Comparison of ENCODE assay signal across 10 cellular contexts in genomic region chr6:5665173-5665572, GRCh38.
DNase-seq lines count a peak whose midpoint lies in the region; ATAC-seq and TF ChIP-seq lines count a peak whose summit lies in the region.
"Had no signal": no experiment of that assay in that cellular context is flagged by ENCODE, and none has a peak within 500 bp of the region (broad histone marks: within the 10 kb centered on the region; RNA-seq: fewer than 3 reads in every experiment).

No MANE protein-coding gene starts in this region.

- no peak overlapping the region for H2BK120ac ChIP-seq in H9 (ENCODE audit: low read depth, low read length, poor library complexity, severe bottlenecking)

- H3K4me3 ChIP-seq in DND-41 (ENCODE audit: low read depth in 1 of 2, low read length in 2 of 2): no peak overlapping the region
- H3K4me3 ChIP-seq: ascending aorta had no signal

- ATAC-seq in DND-41 (ENCODE audit: insufficient read depth, low read depth): peak; percentile 54
- no peak for ATAC-seq in GM21515 (IDR thresholded peaks at IDR 0.05; ENCODE audit: unreplicated experiment)

- no peak overlapping the region for H2BK15ac ChIP-seq in H9 (ENCODE audit: low read depth, low read length)

- no peaks in the 10 kb centered on the region for H3K79me1 ChIP-seq in H9 (ENCODE audit: insufficient read depth, low read depth, low read length, poor library complexity, severe bottlenecking)

- H3K27me3 Mint-ChIP-seq in H9 (ENCODE audit: low read depth) (no peaks in the 10 kb centered on the region), glutamatergic neuron (ENCODE audit: unreplicated experiment) (no peaks in the 10 kb centered on the region)

- no CpG with 5 or more reads among the region's 8 CpGs for WGBS in H9 (ENCODE audit: extremely low coverage, insufficient read length, low lambda C conversion rate)

- no peak overlapping the region for H3K9ac ChIP-seq in DND-41 (ENCODE audit: low read depth, low read length)
- H3K9ac ChIP-seq in H9 (ENCODE audit: extremely low read depth, insufficient read length, low read length): no peak overlapping the region

- H2BK20ac ChIP-seq in H9 (ENCODE audit: low read depth, low read length, poor library complexity, severe bottlenecking): no peak overlapping the region

- no peaks in the 10 kb centered on the region for H3K27me3 ChIP-seq in DND-41 (ENCODE audit: insufficient read depth, low read length, poor library complexity)
- no peaks in the 10 kb centered on the region for H3K27me3 ChIP-seq in H9 (ENCODE audit: insufficient read depth, low read length)
- H3K27me3 ChIP-seq: ascending aorta had no signal

- no peak overlapping the region for H2AK5ac ChIP-seq in H9 (ENCODE audit: insufficient read length, low read length)

- no peaks in the 10 kb centered on the region for H3K9me3 ChIP-seq in DND-41 (ENCODE audit: insufficient read depth, low read length, severe bottlenecking)
- H3K9me3 ChIP-seq in H9 (ENCODE audit: control insufficient read depth, low read depth, low read length): no peaks in the 10 kb centered on the region
- H3K9me3 ChIP-seq: ascending aorta had no signal

- no peaks in the 10 kb centered on the region for H3K23me2 ChIP-seq in H9 (ENCODE audit: insufficient read length, low read depth, low read length, poor library complexity, severe bottlenecking)

- H2BK5ac ChIP-seq in H9 (ENCODE audit: insufficient read length, low read length): no peak overlapping the region

- H3K36me3 Mint-ChIP-seq in H9 (ENCODE audit: insufficient read depth in 1 of 3, low read depth in 3 of 3) (no peaks in the 10 kb centered on the region; a peak in 1 of 7 replicates), glutamatergic neuron (ENCODE audit: unreplicated experiment) (no peaks in the 10 kb centered on the region)

- H3K79me2 ChIP-seq in DND-41 (ENCODE audit: insufficient read depth, low read length) (no peaks in the 10 kb centered on the region), H9 (ENCODE audit: insufficient read depth, low read length) (no peaks in the 10 kb centered on the region)

- H3K23ac ChIP-seq in H9 (ENCODE audit: insufficient read length, low read depth, low read length): no peak overlapping the region

- H4K5ac ChIP-seq in H9 (ENCODE audit: insufficient read length, low read depth, low read length): no peak overlapping the region

- H3K4me3 Mint-ChIP-seq in H9 (no peak overlapping the region), glutamatergic neuron (ENCODE audit: unreplicated experiment) (no peak overlapping the region)

- H3K9me3 Mint-ChIP-seq in H9: no peaks in the 10 kb centered on the region
- peaks cover 6% of the 10 kb centered on the region for H3K9me3 Mint-ChIP-seq in glutamatergic neuron (ENCODE audit: unreplicated experiment)

- DNase-seq in DND-41 (peak; percentile 59), H9 (no peak), glutamatergic neuron (no peak), GOT3 (lab: John Stamatoyannopoulos, UW) (no peak), GM20000 (ENCODE audit: low spot score) (no peak), ureter (ENCODE audit: low spot score) (no peak)
- DNase-seq in activated CD4-positive, CD25-positive, alpha-beta regulatory T cell treated with anti-CD3 and anti-CD28 coated beads, Interleukin-2, amount 50 U/mL, for 72 hours: peak; percentile 32
- DNase-seq: hypothalamus had no signal

- no peak overlapping the region for H3T11ph ChIP-seq in H9 (ENCODE audit: low read length)

- no peak overlapping the region for H3K4ac ChIP-seq in H9 (ENCODE audit: low read depth, low read length)

- H4K20me1 ChIP-seq in DND-41 (ENCODE audit: insufficient read depth, low read length): peaks cover 27% of the 10 kb centered on the region
- no peaks in the 10 kb centered on the region for H4K20me1 ChIP-seq in H9 (ENCODE audit: control insufficient read depth, insufficient read depth, insufficient read length)

- no peaks in the 10 kb centered on the region for H3K36me3 ChIP-seq in DND-41 (ENCODE audit: insufficient read depth, low read length)
- H3K36me3 ChIP-seq: ascending aorta had no signal

- H3K14ac ChIP-seq in H9 (ENCODE audit: insufficient read depth, low read length): no peak overlapping the region

- no peak overlapping the region for H2BK12ac ChIP-seq in H9 (ENCODE audit: insufficient read length, low read depth, low read length)

- H4K8ac ChIP-seq in H9 (replicated peaks; ENCODE audit: insufficient read length, low read depth, low read length): no peak overlapping the region

- no peak overlapping the region for H4K91ac ChIP-seq in H9 (ENCODE audit: insufficient read length, low read depth, low read length)

- H3K56ac ChIP-seq in H9 (ENCODE audit: insufficient read length, low read depth, low read length): no peak overlapping the region

- TF ChIP-seq CTCF in DND-41 (IDR thresholded peaks at IDR 0.05; ENCODE audit: borderline replicate concordance, extremely low read depth, low read length, poor library complexity, severe bottlenecking) (no peak), H9 (conservative IDR thresholded peaks at IDR 0.05) (no peak), glutamatergic neuron (IDR thresholded peaks at IDR 0.05; ENCODE audit: partially characterized antibody, unreplicated experiment) (no peak), GM20000 (IDR thresholded peaks at IDR 0.05; ENCODE audit: extremely low read depth, missing control alignments) (no peak)

- H3K4me1 ChIP-seq in DND-41 (ENCODE audit: insufficient read depth, low read length) (peaks cover 48% of the 10 kb centered on the region), H9 (ENCODE audit: insufficient read depth, low read length) (no peaks in the 10 kb centered on the region; the same call in 1 of the 2 replicates)
- H3K4me1 ChIP-seq: ascending aorta had no signal

- peaks cover 15 to 20% of the 10 kb centered on the region in 2 experiments for H3K4me1 Mint-ChIP-seq in H9
- H3K4me1 Mint-ChIP-seq in glutamatergic neuron (ENCODE audit: low read depth, unreplicated experiment): peaks cover 9% of the 10 kb centered on the region

- no peak overlapping the region; the same call in 1 of the 2 replicates for H3K4me2 ChIP-seq in DND-41 (ENCODE audit: insufficient read depth, low read length)
- no peak overlapping the region for H3K4me2 ChIP-seq in H9 (ENCODE audit: insufficient read depth, insufficient read length, low read length)

- H3K27ac ChIP-seq in DND-41 (ENCODE audit: low read length) (peak overlapping the region; percentile 27; the same call in 1 of the 2 replicates), H9 (ENCODE audit: insufficient read length, low read depth, low read length) (no peak overlapping the region)
- H3K27ac ChIP-seq: ascending aorta had no signal

- H2AFZ ChIP-seq in DND-41 (ENCODE audit: low read depth, low read length): no peak overlapping the region
- no peak overlapping the region for H2AFZ ChIP-seq in H9 (ENCODE audit: low read length)

- H3K27ac Mint-ChIP-seq in H9: peak overlapping the region in 2 of 3 experiments; percentile 41 to 65; a peak in 2 of 7 replicates
- peak overlapping the region; percentile 7 for H3K27ac Mint-ChIP-seq in glutamatergic neuron (ENCODE audit: unreplicated experiment)

- no peak overlapping the region for H3K18ac ChIP-seq in H9 (ENCODE audit: insufficient read length, low read depth, low read length)

Comparison
In these comparisons a context has a peak if more than half of its experiments do, and no peak if none do; other contexts are left out.
1. DNase-seq: peak in DND-41 (single experiment) and activated CD4-positive, CD25-positive, alpha-beta regulatory T cell treated with anti-CD3 and anti-CD28 coated beads, Interleukin-2, amount 50 U/mL, for 72 hours (single experiment); none in H9 (single experiment), glutamatergic neuron (single experiment), GOT3 (single experiment), GM20000 (single experiment) and ureter (single experiment).